ENCODE assay signal across 6 cellular contexts in genomic region chr5:179639296-179639695, GRCh38. TPM values are rescaled to one million over a fixed set of nuclear protein-coding genes. Genes with fewer than 3 reads are reported as not detected.
"Had no signal": no experiment of that assay in that cellular context is flagged by ENCODE, and none has a peak within 500 bp of the region (broad histone marks: within the 10 kb centered on the region; RNA-seq: fewer than 3 reads in every experiment).

No MANE protein-coding gene starts in this region.

RNA-seq across cellular contexts. Expression of gene CBY3, which starts 41.5 kb away (rescaled TPM):
- total RNA-seq: GM23248, H4, H7, HepG2, HFFc6, HT1080 had no signal
- polyA plus RNA-seq: HepG2 had no signal
